ENCODE assay signal across 8 cellular contexts in genomic region chr4:6910340-6910959, GRCh38. TPM values are rescaled to one million over a fixed set of nuclear protein-coding genes. Genes with fewer than 3 reads are reported as not detected.
A peak's percentile ranks its signal among the peaks of the same experiment; 100 is the strongest.
DNase-seq lines count a peak whose midpoint lies in the region; ATAC-seq, FAIRE-seq and TF ChIP-seq lines count a peak whose summit lies in the region.

No MANE protein-coding gene starts in this region.

- peak overlapping the region; percentile 61 for H3K4me2 ChIP-seq in endothelial cell of umbilical vein (ENCODE audit: insufficient read depth, low read length)

- H3K9me3 ChIP-seq in Panc1 (ENCODE audit: control insufficient read depth, insufficient read depth, low read depth, low read length) (no peaks in the 10 kb centered on the region), endothelial cell of umbilical vein (replicated peaks; ENCODE audit: control insufficient read depth, insufficient read depth, low read length) (no peaks in the 10 kb centered on the region), neutrophil (no peaks in the 10 kb centered on the region)

- no TSS peak for BruUV-seq in Panc1 (replicated peaks; lab: Mats Ljungman, UMichigan)
- BruUV-seq in endothelial cell of umbilical vein (replicated peaks; lab: Mats Ljungman, UMichigan): TSS peak; percentile 27

- H3K27me3 ChIP-seq in Panc1 (ENCODE audit: control insufficient read depth, insufficient read depth, low read length) (no peaks in the 10 kb centered on the region), endothelial cell of umbilical vein (ENCODE audit: control insufficient read depth in 2 of 2, insufficient read depth in 2 of 2, low read length in 2 of 2) (peaks cover 0 to 7% of the 10 kb centered on the region in 2 experiments), neutrophil (peaks cover 11% of the 10 kb centered on the region)

- CTCF ChIA-PET in Panc1 (lab: Charles Lee): no interaction called here
- CTCF ChIA-PET in endothelial cell of umbilical vein (lab: Charles Lee): interaction anchor here (1.5 to 2.3 kb wide), 4 partner anchors 11 to 190 kb away, joined by 3 to 7 read pairs (median 4); no protein-coding TSS in a partner anchor

- H3K9me1 ChIP-seq in endothelial cell of umbilical vein (replicated peaks; ENCODE audit: control insufficient read depth, extremely low read depth, insufficient read depth, low read length): no peaks in the 10 kb centered on the region

- in situ Hi-C loops in Panc1 (cut with HindIII; ENCODE audit: low pct_unique_long_range_greater_than_20kb, low sequenced_read_pairs): no loop called here

- H2AFZ ChIP-seq in endothelial cell of umbilical vein (ENCODE audit: low read depth, low read length): peak overlapping the region; percentile 68

- POLR2A ChIA-PET in Panc1 (lab: Charles Lee): interaction anchor here (0.6 kb wide), 1 partner anchor 166 kb away, joined by 3 read pairs; no protein-coding TSS in a partner anchor
- POLR2A ChIA-PET in endothelial cell of umbilical vein (lab: Charles Lee): no interaction called here

- DNase-seq in NCI-H748 (lab: John Stamatoyannopoulos, UW; ENCODE audit: unreplicated experiment): peak; percentile 4
- DNase-seq in NCI-H748 treated with DMSO at 0.1 percent for 48 hours (lab: John Stamatoyannopoulos, UW): no peak
- DNase-seq in Panc1 (ENCODE audit: low read depth, low spot score): no peak
- DNase-seq in endothelial cell of umbilical vein (ENCODE audit: low read depth, low spot score): no peak
- DNase-seq in activated gamma-delta T cell (lab: John Stamatoyannopoulos, UW): no peak
- no peak for DNase-seq in NCI-H446 treated with DMSO at 0.1 percent for 48 hours (lab: John Stamatoyannopoulos, UW)
- DNase-seq in NCI-H510A (lab: John Stamatoyannopoulos, UW): no peak

- H3K4me1 ChIP-seq in Panc1 (ENCODE audit: control insufficient read depth, insufficient read depth, low read length): peaks cover 35% of the 10 kb centered on the region
- peaks cover 16% of the 10 kb centered on the region for H3K4me1 ChIP-seq in endothelial cell of umbilical vein (ENCODE audit: control insufficient read depth, extremely low read depth, insufficient read depth, low read length)
- peaks cover 61 to 67% of the 10 kb centered on the region in 2 experiments for H3K4me1 ChIP-seq in neutrophil (ENCODE audit: control insufficient read depth in 1 of 2, insufficient read depth in 1 of 2, low read depth in 1 of 2, low read length in 1 of 2)

- FAIRE-seq in endothelial cell of umbilical vein (lab: Jason Lieb, UNC): no peak

- H4K20me1 ChIP-seq in endothelial cell of umbilical vein (replicated peaks; ENCODE audit: control insufficient read depth, extremely low read depth, insufficient read depth, low read length): no peaks in the 10 kb centered on the region

- intact Hi-C loops in Panc1 (cut with micrococcal nuclease; ENCODE audit: unreplicated experiment): no loop called here
- intact Hi-C loops in endothelial cell of umbilical vein (cut with micrococcal nuclease): loop anchor here (2.0 kb wide), 1 partner anchor 32 kb away; no protein-coding TSS in a partner anchor

- no peak for TF ChIP-seq POLR2A in endothelial cell of umbilical vein (IDR thresholded peaks at IDR 0.05; ENCODE audit: low read depth, low read length)

- no peaks in the 10 kb centered on the region for H3K79me2 ChIP-seq in endothelial cell of umbilical vein (ENCODE audit: control insufficient read depth, insufficient read depth, low read length)

- H3K4me3 ChIP-seq in Panc1 (ENCODE audit: low read depth in 2 of 2, low read length in 2 of 2) (peak overlapping the region; percentile 61 to 72), endothelial cell of umbilical vein (replicated peaks in 1 of 3; ENCODE audit: insufficient read depth in 1 of 3, low read depth in 1 of 3, low read length in 3 of 3) (peak overlapping the region; percentile 26 to 73 (median 35)), neutrophil (ENCODE audit: low read depth in 1 of 2, low read length in 1 of 2) (peak overlapping the region; percentile 93 to 100)

- TF ChIP-seq CTCF in Panc1 (IDR thresholded peaks at IDR 0.05) (peak; percentile 29; the same call in 1 of the 2 replicates), endothelial cell of umbilical vein (IDR thresholded peaks at IDR 0.05; ENCODE audit: extremely low read depth in 1 of 2, insufficient read depth in 1 of 2, low read depth in 1 of 2, low read length in 2 of 2) (peak in 1 of 2 donors; percentile 24), neutrophil (IDR thresholded peaks at IDR 0.05) (no peak)

- no peak for ATAC-seq in Panc1

- H3K36me3 ChIP-seq in Panc1 (ENCODE audit: control insufficient read depth, insufficient read depth, low read length): no peaks in the 10 kb centered on the region
- no peaks in the 10 kb centered on the region for H3K36me3 ChIP-seq in endothelial cell of umbilical vein (ENCODE audit: control insufficient read depth in 2 of 2, extremely low read depth in 1 of 2, insufficient read depth in 2 of 2, low read length in 2 of 2)
- H3K36me3 ChIP-seq in neutrophil: no peaks in the 10 kb centered on the region

- dilution Hi-C loops in endothelial cell of umbilical vein (cut with MboI; ENCODE audit: extremely low pct_ligation_motif_present, low sequenced_read_pairs): no loop called here

- peak overlapping the region; percentile 33 for H3K9ac ChIP-seq in endothelial cell of umbilical vein (replicated peaks; ENCODE audit: extremely low read depth, insufficient read depth, low read length)

- peak overlapping the region; percentile 80 for H3K27ac ChIP-seq in Panc1 (ENCODE audit: low read length)
- no peak overlapping the region for H3K27ac ChIP-seq in endothelial cell of umbilical vein (ENCODE audit: insufficient read depth, low read depth, low read length)
- H3K27ac ChIP-seq in neutrophil: peak overlapping the region; percentile 99

TF ChIP-seq in endothelial cell of umbilical vein, 7 proteins besides CTCF, POLR2A, EP300 and RAD21:
- TF ChIP-seq MYC (IDR thresholded peaks at IDR 0.05; ENCODE audit: low read depth, low read length): no peak
- TF ChIP-seq EZH2 (IDR thresholded peaks at IDR 0.05; ENCODE audit: borderline replicate concordance, low read depth, low read length, severe bottlenecking): no peak
- no peak for TF ChIP-seq JUN (IDR thresholded peaks at IDR 0.05; ENCODE audit: borderline replicate concordance, insufficient read depth, insufficient read length, low read depth)
- TF ChIP-seq GATA2 (IDR thresholded peaks at IDR 0.05; ENCODE audit: insufficient read depth, insufficient read length, low read depth, low read length): no peak
- no peak for TF ChIP-seq FOS (IDR thresholded peaks at IDR 0.05; ENCODE audit: borderline replicate concordance, insufficient read depth, low read length)
- no peak for TF ChIP-seq POLR2AphosphoS5 (IDR thresholded peaks at IDR 0.05; ENCODE audit: insufficient read depth, low read depth, low read length)
- no peak for TF ChIP-seq MAX (IDR thresholded peaks at IDR 0.05; ENCODE audit: insufficient read depth, insufficient read length)
TF ChIP-seq in endothelial cell of umbilical vein: peak in this region for 0.

RNA-seq across cellular contexts. Expression of gene TBC1D14, which starts 0.8 kb away (rescaled TPM):
- total RNA-seq in Panc1 (2021; ENCODE audit: unreplicated experiment) (36.3 TPM), endothelial cell of umbilical vein (23.3 and 24.8 TPM in 2 replicates)
- 35.0 TPM for polyA plus RNA-seq in Panc1 (2012; ENCODE audit: insufficient read length)
- 22.2 and 23.7 TPM in 2 replicates for polyA plus RNA-seq in endothelial cell of umbilical vein
- 23.4 and 23.9 TPM in 2 replicates for polyA plus RNA-seq in endothelial cell of umbilical vein (2011; cell fraction: cytosol; rRNA removed)
- 25.6 and 30.0 TPM in 2 replicates for polyA plus RNA-seq in endothelial cell of umbilical vein (2011; cell fraction: nucleus; rRNA removed)
- polyA plus RNA-seq in endothelial cell of umbilical vein (2012): 21.0 and 23.3 TPM in 2 replicates
- 28.1 and 29.0 TPM in 2 replicates for polyA minus RNA-seq in endothelial cell of umbilical vein
- polyA minus RNA-seq in endothelial cell of umbilical vein (2011; cell fraction: cytosol; rRNA and poly(A)+ RNA removed): 16.4 TPM
- 13.9 and 14.3 TPM in 2 replicates for polyA minus RNA-seq in endothelial cell of umbilical vein (2011; cell fraction: nucleus; rRNA and poly(A)+ RNA removed)

Comparison
In these comparisons a context has a peak if more than half of its experiments do, and no peak if none do; other contexts are left out.
1. H3K4me3 ChIP-seq: peak in every context shown above with its lines; median percentile 96 in neutrophil; 66 in Panc1; 35 in endothelial cell of umbilical vein.